1 cellular context compared by ENCODE assay signal in genomic region chr20:17531537-17532025, GRCh38.
TF ChIP-seq lines count a peak whose summit lies in the region.

No MANE protein-coding gene starts in this region.

TF ChIP-seq in HEK293, 187 proteins besides CTCF, POLR2A, EP300 and RAD21 (continued from another document):
- TF ChIP-seq, protein P1, sequence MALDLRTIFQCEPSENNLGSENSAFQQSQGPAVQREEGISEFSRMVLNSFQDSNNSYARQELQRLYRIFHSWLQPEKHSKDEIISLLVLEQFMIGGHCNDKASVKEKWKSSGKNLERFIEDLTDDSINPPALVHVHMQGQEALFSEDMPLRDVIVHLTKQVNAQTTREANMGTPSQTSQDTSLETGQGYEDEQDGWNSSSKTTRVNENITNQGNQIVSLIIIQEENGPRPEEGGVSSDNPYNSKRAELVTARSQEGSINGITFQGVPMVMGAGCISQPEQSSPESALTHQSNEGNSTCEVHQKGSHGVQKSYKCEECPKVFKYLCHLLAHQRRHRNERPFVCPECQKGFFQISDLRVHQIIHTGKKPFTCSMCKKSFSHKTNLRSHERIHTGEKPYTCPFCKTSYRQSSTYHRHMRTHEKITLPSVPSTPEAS (tag by site-specific recombination; IDR thresholded peaks at IDR 0.05), result no peak
- no peak for TF ChIP-seq GLI2 (tag by site-specific recombination; IDR thresholded peaks at IDR 0.05; ENCODE audit: borderline replicate concordance, low read depth)
- no peak for TF ChIP-seq ZNF488 (tag by site-specific recombination; IDR thresholded peaks at IDR 0.05)
- TF ChIP-seq ZNF677 (tag by site-specific recombination; IDR thresholded peaks at IDR 0.05), result no peak
- TF ChIP-seq ZNF549 (tag by site-specific recombination; IDR thresholded peaks at IDR 0.05), result no peak
- TF ChIP-seq ZNF521 (tag by site-specific recombination; IDR thresholded peaks at IDR 0.05), result no peak
- TF ChIP-seq, protein P2, sequence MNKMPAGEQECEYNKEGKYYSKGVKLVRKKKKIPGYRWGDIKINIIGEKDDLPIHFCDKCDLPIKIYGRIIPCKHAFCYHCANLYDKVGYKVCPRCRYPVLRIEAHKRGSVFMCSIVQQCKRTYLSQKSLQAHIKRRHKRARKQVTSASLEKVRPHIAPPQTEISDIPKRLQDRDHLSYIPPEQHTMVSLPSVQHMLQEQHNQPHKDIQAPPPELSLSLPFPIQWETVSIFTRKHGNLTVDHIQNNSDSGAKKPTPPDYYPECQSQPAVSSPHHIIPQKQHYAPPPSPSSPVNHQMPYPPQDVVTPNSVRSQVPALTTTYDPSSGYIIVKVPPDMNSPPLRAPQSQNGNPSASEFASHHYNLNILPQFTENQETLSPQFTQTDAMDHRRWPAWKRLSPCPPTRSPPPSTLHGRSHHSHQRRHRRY (tag by site-specific recombination; IDR thresholded peaks at IDR 0.05), result no peak
- TF ChIP-seq HOXC10 (CRISPR knock-in tag; IDR thresholded peaks at IDR 0.05), result no peak
- TF ChIP-seq ZNF596 (tag by site-specific recombination; IDR thresholded peaks at IDR 0.05), result no peak
- no peak for TF ChIP-seq ZNF10 (tag by site-specific recombination; IDR thresholded peaks at IDR 0.05)
TF ChIP-seq in HEK293: peak in this region for 10.
